ENCODE assay signal across 8 cellular contexts in genomic region chr5:53381-54174, GRCh38. TPM values are rescaled to one million over a fixed set of nuclear protein-coding genes. Genes with fewer than 3 reads are reported as not detected.
A peak's percentile ranks its signal among the peaks of the same experiment; 100 is the strongest.
DNase-seq lines count a peak whose midpoint lies in the region; ATAC-seq and TF ChIP-seq lines count a peak whose summit lies in the region.

No MANE protein-coding gene starts in this region.

- H4K5ac ChIP-seq in mesendoderm (ENCODE audit: low read length): no peak overlapping the region

- no peak overlapping the region for H2AK5ac ChIP-seq in mesendoderm (ENCODE audit: low read length)

- H3K9ac ChIP-seq in HUES6 (ENCODE audit: low read length) (peak overlapping the region; percentile 62), mesendoderm (ENCODE audit: low read length) (peak overlapping the region; percentile 80)

- H3K27ac ChIP-seq in A673 (ENCODE audit: low read depth, low read length, poor library complexity, severe bottlenecking) (no peak overlapping the region), HUES6 (ENCODE audit: low read depth, low read length) (no peak overlapping the region), mesendoderm (ENCODE audit: low read depth, low read length) (peak overlapping the region; percentile 66), thoracic aorta (no peak overlapping the region)

- no peaks in the 10 kb centered on the region for H3K79me2 ChIP-seq in mesendoderm (ENCODE audit: control insufficient read depth, insufficient read depth, low read length)

- TF ChIP-seq CTCF in A673 (conservative IDR thresholded peaks at IDR 0.05; ENCODE audit: low read depth, low read length) (no peak; the same call in 1 of the 2 replicates), choroid plexus epithelial cell (conservative IDR thresholded peaks at IDR 0.05; ENCODE audit: low read depth, low read length) (peak; percentile 18), thoracic aorta (IDR thresholded peaks at IDR 0.05) (no peak)

- H3K4me1 ChIP-seq in A673 (ENCODE audit: insufficient read depth, low read length, poor library complexity, severe bottlenecking): no peaks in the 10 kb centered on the region
- peaks cover 7% of the 10 kb centered on the region; the same call in 1 of the 2 replicates for H3K4me1 ChIP-seq in HUES6 (ENCODE audit: control insufficient read depth, insufficient read depth, low read length)
- no peaks in the 10 kb centered on the region for H3K4me1 ChIP-seq in mesendoderm (ENCODE audit: control insufficient read depth, low read depth, low read length)
- H3K4me1 ChIP-seq in thoracic aorta (ENCODE audit: control insufficient read depth in 1 of 2, low read depth in 2 of 2): peaks cover 5% of the 10 kb centered on the region in 2 donors

- peaks cover 58% of the 10 kb centered on the region for H3K27me3 ChIP-seq in A673 (replicated peaks; ENCODE audit: insufficient read depth, low read depth, low read length, poor library complexity)
- H3K27me3 ChIP-seq in HUES6 (ENCODE audit: control insufficient read depth, insufficient read depth, low read length): peaks cover 78% of the 10 kb centered on the region
- H3K27me3 ChIP-seq in mesendoderm (ENCODE audit: insufficient read depth, low read length, poor library complexity): peaks cover 5% of the 10 kb centered on the region
- H3K27me3 ChIP-seq in thoracic aorta (replicated peaks; ENCODE audit: insufficient read depth): no peaks in the 10 kb centered on the region

- H3K4ac ChIP-seq in mesendoderm (ENCODE audit: low read depth, low read length): peak overlapping the region; percentile 63

- DNase-seq in A673 (ENCODE audit: low spot score) (peak; percentile 55), SK-MEL-5 (ENCODE audit: low read depth, low spot score) (peak; percentile 75), choroid plexus epithelial cell (ENCODE audit: low read depth) (peak; percentile 34), mesendoderm (peak; percentile 86), thoracic aorta (ENCODE audit: low spot score) (no peak), occipital lobe (lab: John Stamatoyannopoulos, UW) (no peak)

- no peak overlapping the region for H2BK15ac ChIP-seq in mesendoderm (replicated peaks; ENCODE audit: low read depth)

- H3K79me1 ChIP-seq in mesendoderm (ENCODE audit: low read length): no peaks in the 10 kb centered on the region

- no TSS peak for BruUV-seq in A673 (replicated peaks; lab: Mats Ljungman, UMichigan)

- POLR2A ChIA-PET in A673 (lab: Charles Lee; ENCODE audit: low non-redundant PET): no interaction called here

- CTCF ChIA-PET in A673 (lab: Charles Lee): no interaction called here

- H3K4me3 ChIP-seq in A673 (ENCODE audit: low read depth, low read length, poor library complexity, severe bottlenecking) (peak overlapping the region; percentile 46), HUES6 (ENCODE audit: low read depth, low read length) (peak overlapping the region; percentile 84), choroid plexus epithelial cell (ENCODE audit: low read depth, low read length) (peak overlapping the region; percentile 59), mesendoderm (ENCODE audit: low read length) (peak overlapping the region; percentile 48), thoracic aorta (peak overlapping the region; percentile 73)

- intact Hi-C loops in A673 (cut with micrococcal nuclease; ENCODE audit: unreplicated experiment): no loop called here

- H3K36me3 ChIP-seq in A673 (ENCODE audit: insufficient read depth, low read length, poor library complexity, severe bottlenecking) (no peaks in the 10 kb centered on the region), HUES6 (ENCODE audit: control insufficient read depth, insufficient read depth, low read length) (no peaks in the 10 kb centered on the region), mesendoderm (ENCODE audit: control insufficient read depth, insufficient read depth, low read length) (no peaks in the 10 kb centered on the region), thoracic aorta (no peaks in the 10 kb centered on the region)

- H4K8ac ChIP-seq in mesendoderm (ENCODE audit: low read depth, low read length): peak overlapping the region; percentile 77

- H3K4me2 ChIP-seq in mesendoderm (ENCODE audit: low read length): peak overlapping the region; percentile 74

- no CpG with 5 or more reads among the region's 84 CpGs for WGBS in mesendoderm (ENCODE audit: extremely low coverage, insufficient coverage, low lambda C conversion rate)

- H2BK5ac ChIP-seq in mesendoderm (ENCODE audit: low read length): no peak overlapping the region

- ATAC-seq in thoracic aorta (ENCODE audit: insufficient number of reproducible peaks, low FRiP score, low read depth) (no peak), HG03521 (IDR thresholded peaks at IDR 0.05; ENCODE audit: unreplicated experiment) (no peak)

- peak overlapping the region; percentile 93 for H3K56ac ChIP-seq in mesendoderm (ENCODE audit: low read length)

- no peak overlapping the region for H2BK120ac ChIP-seq in mesendoderm (ENCODE audit: low read depth, low read length)

- H3K9me3 ChIP-seq in A673 (ENCODE audit: low read depth, low read length, poor library complexity, severe bottlenecking) (no peaks in the 10 kb centered on the region), HUES6 (ENCODE audit: control insufficient read depth, insufficient read depth, low read depth, low read length) (no peaks in the 10 kb centered on the region), thoracic aorta (no peaks in the 10 kb centered on the region)

- in situ Hi-C loops in SK-MEL-5 (cut with HindIII; ENCODE audit: low pct_unique_long_range_greater_than_20kb, low sequenced_read_pairs): no loop called here

- peak overlapping the region; percentile 88 for H3K18ac ChIP-seq in mesendoderm (ENCODE audit: low read length)

- no peak overlapping the region for H3K23ac ChIP-seq in mesendoderm (ENCODE audit: low read length)

RNA-seq across cellular contexts. Expression of gene PLEKHG4B, which starts 38.4 kb away (rescaled TPM):
- total RNA-seq in A673 (2021) (0.28 and 0.33 TPM in 2 replicates), thoracic aorta (under 1 TPM; under 0.01 to 0.28 TPM), occipital lobe (6.2 TPM)
- total RNA-seq in SK-MEL-5 (2014; rRNA removed; shearing (Covaris generic)): 0.53 and 1.8 TPM in 2 replicates
- 0.24 and 0.30 TPM in 2 replicates for polyA plus RNA-seq in SK-MEL-5 (2015; cell fraction: cytosol; rRNA removed)
- 0.16 and 0.28 TPM in 2 replicates for polyA plus RNA-seq in SK-MEL-5 (2015; cell fraction: nucleus; rRNA removed)
- polyA plus RNA-seq in mesendoderm (2013, experiment 1 of 2): 22.0 TPM
- polyA plus RNA-seq in mesendoderm (2013, experiment 2 of 2): 23.1 TPM

Comparison
In these comparisons a context has a peak if more than half of its experiments do, and no peak if none do; other contexts are left out.
1. DNase-seq: peak in A673 (single experiment), SK-MEL-5 (single experiment), choroid plexus epithelial cell (single experiment) and mesendoderm (single experiment); none in thoracic aorta (single experiment) and occipital lobe (single experiment).
2. Peak in every context shown above with its lines, with median percentiles within 50 percentile points of each other: H3K4me3 ChIP-seq.